Comparison of ENCODE assay signal across 9 cellular contexts in genomic region chr1:192810253-192810880, GRCh38. TPM values are rescaled to one million over a fixed set of nuclear protein-coding genes. Genes with fewer than 3 reads are reported as not detected.
DNase-seq lines count a peak whose midpoint lies in the region; ATAC-seq lines count a peak whose summit lies in the region.
"Had no signal": no experiment of that assay in that cellular context is flagged by ENCODE, and none has a peak within 500 bp of the region (broad histone marks: within the 10 kb centered on the region; RNA-seq: fewer than 3 reads in every experiment).

No MANE protein-coding gene starts in this region.

- POLR2A ChIA-PET in activated CD4-positive, alpha-beta T cell treated with anti-CD3 and anti-CD28 coated beads, Interleukin-2, amount 10 ng/mL, durations not matched to agents 7 days and 5 days (lab: Charles Lee): interaction anchor here (0.5 to 1.3 kb wide), 2 partner anchors 247 to 249 kb away, joined by 3 read pairs; partner anchors contain the start of genes RO60 and UCHL5
- POLR2A ChIA-PET in activated CD4-positive, alpha-beta memory T cell treated with anti-CD3 and anti-CD28 coated beads for 36 hours (lab: Charles Lee): no interaction called here

- no peak for ATAC-seq in activated CD4-positive, CD25-positive, alpha-beta regulatory T cell treated with anti-CD3 and anti-CD28 coated beads, Interleukin-2, amount 50 U/mL, for 24 hours

- peaks cover 22% of the 10 kb centered on the region for H3K36me3 ChIP-seq in HUES6 (ENCODE audit: control insufficient read depth, insufficient read depth, low read length)
- peaks cover 9% of the 10 kb centered on the region for H3K36me3 ChIP-seq in iPS-15b (ENCODE audit: control insufficient read depth, insufficient read depth, low read length)
- peaks cover 12 to 25% of the 10 kb centered on the region in 2 donors for H3K36me3 ChIP-seq in stomach smooth muscle (ENCODE audit: control insufficient read depth in 2 of 2, insufficient read depth in 2 of 2, low read length in 2 of 2)
- no peaks in the 10 kb centered on the region for H3K36me3 ChIP-seq in SJCRH30

- H3K27ac Mint-ChIP-seq in activated CD4-positive, alpha-beta T cell treated with anti-CD3 and anti-CD28 coated beads, Interleukin-2, amount 10 ng/mL, durations not matched to agents 7 days and 5 days: no peak overlapping the region
- H3K27ac Mint-ChIP-seq in activated CD4-positive, alpha-beta memory T cell treated with anti-CD3 and anti-CD28 coated beads for 36 hours: no peak overlapping the region

- peaks cover 24% of the 10 kb centered on the region for H3K4me1 ChIP-seq in HUES6 (ENCODE audit: control insufficient read depth, insufficient read depth, low read length)
- H3K4me1 ChIP-seq in iPS-15b (ENCODE audit: control insufficient read depth, insufficient read depth, low read length): peaks cover 11% of the 10 kb centered on the region
- H3K4me1 ChIP-seq in stomach smooth muscle (ENCODE audit: control insufficient read depth, insufficient read depth, low read length): no peaks in the 10 kb centered on the region
- no peaks in the 10 kb centered on the region for H3K4me1 ChIP-seq in SJCRH30

- H3K4me3 ChIP-seq in HUES6 (ENCODE audit: low read depth, low read length) (peak overlapping the region; percentile 83), iPS-15b (ENCODE audit: low read depth, low read length) (peak overlapping the region; percentile 89), stomach smooth muscle (ENCODE audit: low read length in 2 of 2) (peak overlapping the region; percentile 98 to 99), SJCRH30 (no peak overlapping the region)

- DNase-seq in activated CD4-positive, alpha-beta T cell treated with anti-CD3 and anti-CD28 coated beads, Interleukin-2, amount 10 ng/mL, durations not matched to agents 7 days and 5 days: no peak
- DNase-seq in activated CD4-positive, alpha-beta T cell treated with anti-CD3 and anti-CD28 coated beads for 48 hours: no peak
- no peak for DNase-seq in activated CD4-positive, alpha-beta memory T cell treated with anti-CD3 and anti-CD28 coated beads for 36 hours
- DNase-seq in SJCRH30: no peak
- DNase-seq: DND-41 had no signal

- H3K4me3 Mint-ChIP-seq in activated CD4-positive, alpha-beta T cell treated with anti-CD3 and anti-CD28 coated beads, Interleukin-2, amount 10 ng/mL, durations not matched to agents 7 days and 5 days: peak overlapping the region; percentile 92
- H3K4me3 Mint-ChIP-seq in activated CD4-positive, alpha-beta memory T cell treated with anti-CD3 and anti-CD28 coated beads for 36 hours: peak overlapping the region; percentile 23

- H3K4me1 Mint-ChIP-seq in activated CD4-positive, alpha-beta T cell treated with anti-CD3 and anti-CD28 coated beads, Interleukin-2, amount 10 ng/mL, durations not matched to agents 7 days and 5 days: peaks cover 33% of the 10 kb centered on the region
- H3K4me1 Mint-ChIP-seq in activated CD4-positive, alpha-beta memory T cell treated with anti-CD3 and anti-CD28 coated beads for 36 hours (ENCODE audit: low read depth): peaks cover 32% of the 10 kb centered on the region

- H3K27ac ChIP-seq in HUES6 (ENCODE audit: low read depth, low read length): no peak overlapping the region; the same call in 1 of the 2 replicates
- peak overlapping the region; percentile 98 for H3K27ac ChIP-seq in stomach smooth muscle (ENCODE audit: low read length)
- H3K27ac ChIP-seq in SJCRH30: no peak overlapping the region

- H3K9ac ChIP-seq in HUES6 (ENCODE audit: low read length) (peak overlapping the region; percentile 52), iPS-15b (ENCODE audit: low read depth, low read length) (no peak overlapping the region), stomach smooth muscle (ENCODE audit: low read length in 2 of 2) (peak overlapping the region; percentile 95 to 97)

- peaks cover 7% of the 10 kb centered on the region for H3K27me3 Mint-ChIP-seq in activated CD4-positive, alpha-beta T cell treated with anti-CD3 and anti-CD28 coated beads, Interleukin-2, amount 10 ng/mL, durations not matched to agents 7 days and 5 days
- no peaks in the 10 kb centered on the region for H3K27me3 Mint-ChIP-seq in activated CD4-positive, alpha-beta memory T cell treated with anti-CD3 and anti-CD28 coated beads for 36 hours

- peaks cover 8% of the 10 kb centered on the region; the same call in 1 of the 2 replicates for H3K27me3 ChIP-seq in HUES6 (ENCODE audit: control insufficient read depth, insufficient read depth, low read length)
- H3K27me3 ChIP-seq in iPS-15b (ENCODE audit: control insufficient read depth, insufficient read depth, low read length): peaks cover 10% of the 10 kb centered on the region
- H3K27me3 ChIP-seq in stomach smooth muscle (ENCODE audit: control insufficient read depth in 1 of 2, insufficient read depth in 2 of 2, low read length in 2 of 2): no peaks in the 10 kb centered on the region
- no peaks in the 10 kb centered on the region for H3K27me3 ChIP-seq in SJCRH30

- H3K36me3 Mint-ChIP-seq in activated CD4-positive, alpha-beta T cell treated with anti-CD3 and anti-CD28 coated beads, Interleukin-2, amount 10 ng/mL, durations not matched to agents 7 days and 5 days (ENCODE audit: low read depth): no peaks in the 10 kb centered on the region
- peaks cover 11% of the 10 kb centered on the region for H3K36me3 Mint-ChIP-seq in activated CD4-positive, alpha-beta memory T cell treated with anti-CD3 and anti-CD28 coated beads for 36 hours

- H3K9me3 ChIP-seq in HUES6 (ENCODE audit: control insufficient read depth, insufficient read depth, low read depth, low read length): no peaks in the 10 kb centered on the region
- H3K9me3 ChIP-seq in iPS-15b (ENCODE audit: control insufficient read depth, insufficient read depth, low read length): no peaks in the 10 kb centered on the region
- no peaks in the 10 kb centered on the region for H3K9me3 ChIP-seq in stomach smooth muscle (ENCODE audit: control insufficient read depth in 2 of 2, low read length in 2 of 2)
- no peaks in the 10 kb centered on the region for H3K9me3 ChIP-seq in SJCRH30 (replicated peaks)

- intact Hi-C loops in activated CD4-positive, alpha-beta memory T cell treated with anti-CD3 and anti-CD28 coated beads for 36 hours (cut with micrococcal nuclease): no loop called here

- H3K9me3 Mint-ChIP-seq in activated CD4-positive, alpha-beta T cell treated with anti-CD3 and anti-CD28 coated beads, Interleukin-2, amount 10 ng/mL, durations not matched to agents 7 days and 5 days: no peaks in the 10 kb centered on the region
- no peaks in the 10 kb centered on the region for H3K9me3 Mint-ChIP-seq in activated CD4-positive, alpha-beta memory T cell treated with anti-CD3 and anti-CD28 coated beads for 36 hours

- CTCF ChIA-PET in activated CD4-positive, alpha-beta T cell treated with anti-CD3 and anti-CD28 coated beads, Interleukin-2, amount 10 ng/mL, durations not matched to agents 7 days and 5 days (lab: Charles Lee): interaction anchor here (1.0 kb wide), 1 partner anchor 10 kb away, joined by 3 read pairs; no protein-coding TSS in a partner anchor
- CTCF ChIA-PET in activated CD4-positive, alpha-beta memory T cell treated with anti-CD3 and anti-CD28 coated beads for 36 hours (lab: Charles Lee): interaction anchor here (0.9 to 9.2 kb wide), 4 partner anchors 206 to 333 kb away, joined by 3 to 105 read pairs (median 4); partner anchors contain the start of genes RO60 and UCHL5

RNA-seq across cellular contexts. Expression of gene RGS2, which starts 1.5 kb away (rescaled TPM):
- total RNA-seq in activated CD4-positive, alpha-beta T cell treated with anti-CD3 and anti-CD28 coated beads, Interleukin-2, amount 10 ng/mL, durations not matched to agents 7 days and 5 days: 1 to 10 TPM; 3.4 TPM
- total RNA-seq in activated CD4-positive, alpha-beta memory T cell treated with anti-CD3 and anti-CD28 coated beads for 36 hours: 1 to 10 TPM; 5.4 to 6.4 TPM
- 7.1 TPM in 2 replicates for total RNA-seq in SJCRH30 (2014; rRNA removed; shearing (Covaris generic))
